ENCODE assay signal across 1 cellular context in the genomic region with DNA sequence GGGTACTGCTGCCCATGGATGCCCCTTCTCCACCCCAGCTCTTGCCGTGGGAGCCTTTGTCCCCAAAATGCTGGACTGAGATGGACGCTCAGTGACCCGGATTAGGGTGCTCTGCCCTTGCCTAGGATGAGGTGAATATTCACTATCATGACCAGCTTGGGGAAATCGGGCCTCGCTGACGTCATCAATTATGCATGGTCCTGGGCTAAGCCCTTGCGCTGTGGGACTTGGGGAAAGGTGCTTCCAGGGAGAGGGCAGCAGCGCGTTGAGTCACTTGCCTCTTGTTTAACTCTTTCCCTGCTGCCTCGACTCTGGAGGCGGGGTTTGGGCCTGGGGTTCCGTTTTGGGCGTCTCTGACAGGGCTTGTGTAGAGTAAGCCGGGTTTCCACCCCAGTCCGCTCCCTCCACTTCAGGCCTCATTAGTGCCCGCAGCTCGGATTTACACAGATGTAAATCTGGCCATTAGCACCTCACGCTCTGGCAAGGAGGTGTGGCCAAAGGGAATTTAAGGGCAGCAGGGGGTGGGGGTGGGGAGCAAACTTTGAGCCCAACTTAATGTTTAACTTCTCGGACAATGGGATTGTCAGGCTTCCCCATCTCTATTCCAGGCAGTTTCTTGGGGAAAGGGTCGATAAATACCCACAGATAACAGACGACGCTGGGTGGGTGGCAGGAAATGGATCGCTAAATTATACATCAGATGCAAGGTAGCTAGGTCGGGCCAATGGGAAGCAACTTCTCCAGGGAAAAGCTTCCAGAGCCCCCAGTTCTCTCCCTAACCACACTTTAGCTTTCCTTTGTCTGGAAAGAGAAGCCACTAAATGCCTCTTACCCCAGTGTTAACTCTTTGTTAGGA.
TF ChIP-seq lines count a peak whose summit lies in the region.

No MANE protein-coding gene starts in this region.

TF ChIP-seq in HepG2, 621 proteins besides CTCF, POLR2A, EP300 and RAD21 (continued from another document and continues in another):
- TF ChIP-seq, protein P1, sequence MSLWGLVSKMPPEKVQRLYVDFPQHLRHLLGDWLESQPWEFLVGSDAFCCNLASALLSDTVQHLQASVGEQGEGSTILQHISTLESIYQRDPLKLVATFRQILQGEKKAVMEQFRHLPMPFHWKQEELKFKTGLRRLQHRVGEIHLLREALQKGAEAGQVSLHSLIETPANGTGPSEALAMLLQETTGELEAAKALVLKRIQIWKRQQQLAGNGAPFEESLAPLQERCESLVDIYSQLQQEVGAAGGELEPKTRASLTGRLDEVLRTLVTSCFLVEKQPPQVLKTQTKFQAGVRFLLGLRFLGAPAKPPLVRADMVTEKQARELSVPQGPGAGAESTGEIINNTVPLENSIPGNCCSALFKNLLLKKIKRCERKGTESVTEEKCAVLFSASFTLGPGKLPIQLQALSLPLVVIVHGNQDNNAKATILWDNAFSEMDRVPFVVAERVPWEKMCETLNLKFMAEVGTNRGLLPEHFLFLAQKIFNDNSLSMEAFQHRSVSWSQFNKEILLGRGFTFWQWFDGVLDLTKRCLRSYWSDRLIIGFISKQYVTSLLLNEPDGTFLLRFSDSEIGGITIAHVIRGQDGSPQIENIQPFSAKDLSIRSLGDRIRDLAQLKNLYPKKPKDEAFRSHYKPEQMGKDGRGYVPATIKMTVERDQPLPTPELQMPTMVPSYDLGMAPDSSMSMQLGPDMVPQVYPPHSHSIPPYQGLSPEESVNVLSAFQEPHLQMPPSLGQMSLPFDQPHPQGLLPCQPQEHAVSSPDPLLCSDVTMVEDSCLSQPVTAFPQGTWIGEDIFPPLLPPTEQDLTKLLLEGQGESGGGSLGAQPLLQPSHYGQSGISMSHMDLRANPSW (CRISPR knock-in tag; IDR thresholded peaks at IDR 0.05; ENCODE audit: borderline replicate concordance) = no peak
- TF ChIP-seq TEAD3 (CRISPR knock-in tag; optimal IDR thresholded peaks at IDR 0.05; ENCODE audit: borderline replicate concordance) = peak; percentile 55
- TF ChIP-seq ZNF678 (CRISPR knock-in tag; IDR thresholded peaks at IDR 0.05) = no peak
- TF ChIP-seq, protein P2, sequence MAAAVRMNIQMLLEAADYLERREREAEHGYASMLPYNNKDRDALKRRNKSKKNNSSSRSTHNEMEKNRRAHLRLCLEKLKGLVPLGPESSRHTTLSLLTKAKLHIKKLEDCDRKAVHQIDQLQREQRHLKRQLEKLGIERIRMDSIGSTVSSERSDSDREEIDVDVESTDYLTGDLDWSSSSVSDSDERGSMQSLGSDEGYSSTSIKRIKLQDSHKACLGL (CRISPR knock-in tag; IDR thresholded peaks at IDR 0.05) = no peak
- TF ChIP-seq NFIB (CRISPR knock-in tag; IDR thresholded peaks at IDR 0.05; ENCODE audit: borderline replicate concordance) = no peak
- TF ChIP-seq, protein P3, sequence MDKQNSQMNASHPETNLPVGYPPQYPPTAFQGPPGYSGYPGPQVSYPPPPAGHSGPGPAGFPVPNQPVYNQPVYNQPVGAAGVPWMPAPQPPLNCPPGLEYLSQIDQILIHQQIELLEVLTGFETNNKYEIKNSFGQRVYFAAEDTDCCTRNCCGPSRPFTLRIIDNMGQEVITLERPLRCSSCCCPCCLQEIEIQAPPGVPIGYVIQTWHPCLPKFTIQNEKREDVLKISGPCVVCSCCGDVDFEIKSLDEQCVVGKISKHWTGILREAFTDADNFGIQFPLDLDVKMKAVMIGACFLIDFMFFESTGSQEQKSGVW (CRISPR knock-in tag; IDR thresholded peaks at IDR 0.05; ENCODE audit: borderline replicate concordance) = no peak
- TF ChIP-seq NFYC (CRISPR knock-in tag; IDR thresholded peaks at IDR 0.05) = no peak; the same call in 1 of the 2 replicates
- TF ChIP-seq ISL2 (CRISPR knock-in tag; IDR thresholded peaks at IDR 0.05) = peak; percentile 61
- TF ChIP-seq ZNF232 (CRISPR knock-in tag; IDR thresholded peaks at IDR 0.05; ENCODE audit: borderline replicate concordance) = peak; percentile 63; the same call in 1 of the 2 replicates
- TF ChIP-seq ERF (CRISPR knock-in tag; IDR thresholded peaks at IDR 0.05) = peak; percentile 43; the same call in 1 of the 2 replicates
- TF ChIP-seq, protein P4, sequence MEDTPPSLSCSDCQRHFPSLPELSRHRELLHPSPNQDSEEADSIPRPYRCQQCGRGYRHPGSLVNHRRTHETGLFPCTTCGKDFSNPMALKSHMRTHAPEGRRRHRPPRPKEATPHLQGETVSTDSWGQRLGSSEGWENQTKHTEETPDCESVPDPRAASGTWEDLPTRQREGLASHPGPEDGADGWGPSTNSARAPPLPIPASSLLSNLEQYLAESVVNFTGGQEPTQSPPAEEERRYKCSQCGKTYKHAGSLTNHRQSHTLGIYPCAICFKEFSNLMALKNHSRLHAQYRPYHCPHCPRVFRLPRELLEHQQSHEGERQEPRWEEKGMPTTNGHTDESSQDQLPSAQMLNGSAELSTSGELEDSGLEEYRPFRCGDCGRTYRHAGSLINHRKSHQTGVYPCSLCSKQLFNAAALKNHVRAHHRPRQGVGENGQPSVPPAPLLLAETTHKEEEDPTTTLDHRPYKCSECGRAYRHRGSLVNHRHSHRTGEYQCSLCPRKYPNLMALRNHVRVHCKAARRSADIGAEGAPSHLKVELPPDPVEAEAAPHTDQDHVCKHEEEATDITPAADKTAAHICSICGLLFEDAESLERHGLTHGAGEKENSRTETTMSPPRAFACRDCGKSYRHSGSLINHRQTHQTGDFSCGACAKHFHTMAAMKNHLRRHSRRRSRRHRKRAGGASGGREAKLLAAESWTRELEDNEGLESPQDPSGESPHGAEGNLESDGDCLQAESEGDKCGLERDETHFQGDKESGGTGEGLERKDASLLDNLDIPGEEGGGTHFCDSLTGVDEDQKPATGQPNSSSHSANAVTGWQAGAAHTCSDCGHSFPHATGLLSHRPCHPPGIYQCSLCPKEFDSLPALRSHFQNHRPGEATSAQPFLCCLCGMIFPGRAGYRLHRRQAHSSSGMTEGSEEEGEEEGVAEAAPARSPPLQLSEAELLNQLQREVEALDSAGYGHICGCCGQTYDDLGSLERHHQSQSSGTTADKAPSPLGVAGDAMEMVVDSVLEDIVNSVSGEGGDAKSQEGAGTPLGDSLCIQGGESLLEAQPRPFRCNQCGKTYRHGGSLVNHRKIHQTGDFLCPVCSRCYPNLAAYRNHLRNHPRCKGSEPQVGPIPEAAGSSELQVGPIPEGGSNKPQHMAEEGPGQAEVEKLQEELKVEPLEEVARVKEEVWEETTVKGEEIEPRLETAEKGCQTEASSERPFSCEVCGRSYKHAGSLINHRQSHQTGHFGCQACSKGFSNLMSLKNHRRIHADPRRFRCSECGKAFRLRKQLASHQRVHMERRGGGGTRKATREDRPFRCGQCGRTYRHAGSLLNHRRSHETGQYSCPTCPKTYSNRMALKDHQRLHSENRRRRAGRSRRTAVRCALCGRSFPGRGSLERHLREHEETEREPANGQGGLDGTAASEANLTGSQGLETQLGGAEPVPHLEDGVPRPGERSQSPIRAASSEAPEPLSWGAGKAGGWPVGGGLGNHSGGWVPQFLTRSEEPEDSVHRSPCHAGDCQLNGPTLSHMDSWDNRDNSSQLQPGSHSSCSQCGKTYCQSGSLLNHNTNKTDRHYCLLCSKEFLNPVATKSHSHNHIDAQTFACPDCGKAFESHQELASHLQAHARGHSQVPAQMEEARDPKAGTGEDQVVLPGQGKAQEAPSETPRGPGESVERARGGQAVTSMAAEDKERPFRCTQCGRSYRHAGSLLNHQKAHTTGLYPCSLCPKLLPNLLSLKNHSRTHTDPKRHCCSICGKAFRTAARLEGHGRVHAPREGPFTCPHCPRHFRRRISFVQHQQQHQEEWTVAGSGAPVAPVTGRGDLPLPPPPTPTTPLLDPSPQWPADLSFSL (CRISPR knock-in tag; IDR thresholded peaks at IDR 0.05) = peak; percentile 42; the same call in 1 of the 2 replicates
- no peak for TF ChIP-seq FOXJ3 (CRISPR knock-in tag; IDR thresholded peaks at IDR 0.05; ENCODE audit: borderline replicate concordance)
- TF ChIP-seq YY1 (IDR thresholded peaks at IDR 0.05; ENCODE audit: insufficient read depth, insufficient replicate concordance, low read depth, low read length) = no peak
- TF ChIP-seq ZNF564 (CRISPR knock-in tag; IDR thresholded peaks at IDR 0.05) = peak; percentile 43; the same call in 1 of the 2 replicates
- no peak for TF ChIP-seq CEBPB (IDR thresholded peaks at IDR 0.05; ENCODE audit: borderline replicate concordance, low read depth, low read length)
- TF ChIP-seq ZNF788 (CRISPR knock-in tag; IDR thresholded peaks at IDR 0.05; ENCODE audit: borderline replicate concordance) = no peak; the same call in 1 of the 2 replicates
- TF ChIP-seq ZMYM4 (CRISPR knock-in tag; IDR thresholded peaks at IDR 0.05) = peak; percentile 84
- TF ChIP-seq, protein P5, sequence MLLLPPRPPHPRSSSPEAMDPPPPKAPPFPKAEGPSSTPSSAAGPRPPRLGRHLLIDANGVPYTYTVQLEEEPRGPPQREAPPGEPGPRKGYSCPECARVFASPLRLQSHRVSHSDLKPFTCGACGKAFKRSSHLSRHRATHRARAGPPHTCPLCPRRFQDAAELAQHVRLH (CRISPR knock-in tag; IDR thresholded peaks at IDR 0.05; ENCODE audit: borderline replicate concordance, low read depth) = 0 out of 2 replicates have a peak, but pooled peaks have one; percentile 71
- TF ChIP-seq SIX4 (CRISPR knock-in tag; IDR thresholded peaks at IDR 0.05) = no peak
- TF ChIP-seq, protein P6, sequence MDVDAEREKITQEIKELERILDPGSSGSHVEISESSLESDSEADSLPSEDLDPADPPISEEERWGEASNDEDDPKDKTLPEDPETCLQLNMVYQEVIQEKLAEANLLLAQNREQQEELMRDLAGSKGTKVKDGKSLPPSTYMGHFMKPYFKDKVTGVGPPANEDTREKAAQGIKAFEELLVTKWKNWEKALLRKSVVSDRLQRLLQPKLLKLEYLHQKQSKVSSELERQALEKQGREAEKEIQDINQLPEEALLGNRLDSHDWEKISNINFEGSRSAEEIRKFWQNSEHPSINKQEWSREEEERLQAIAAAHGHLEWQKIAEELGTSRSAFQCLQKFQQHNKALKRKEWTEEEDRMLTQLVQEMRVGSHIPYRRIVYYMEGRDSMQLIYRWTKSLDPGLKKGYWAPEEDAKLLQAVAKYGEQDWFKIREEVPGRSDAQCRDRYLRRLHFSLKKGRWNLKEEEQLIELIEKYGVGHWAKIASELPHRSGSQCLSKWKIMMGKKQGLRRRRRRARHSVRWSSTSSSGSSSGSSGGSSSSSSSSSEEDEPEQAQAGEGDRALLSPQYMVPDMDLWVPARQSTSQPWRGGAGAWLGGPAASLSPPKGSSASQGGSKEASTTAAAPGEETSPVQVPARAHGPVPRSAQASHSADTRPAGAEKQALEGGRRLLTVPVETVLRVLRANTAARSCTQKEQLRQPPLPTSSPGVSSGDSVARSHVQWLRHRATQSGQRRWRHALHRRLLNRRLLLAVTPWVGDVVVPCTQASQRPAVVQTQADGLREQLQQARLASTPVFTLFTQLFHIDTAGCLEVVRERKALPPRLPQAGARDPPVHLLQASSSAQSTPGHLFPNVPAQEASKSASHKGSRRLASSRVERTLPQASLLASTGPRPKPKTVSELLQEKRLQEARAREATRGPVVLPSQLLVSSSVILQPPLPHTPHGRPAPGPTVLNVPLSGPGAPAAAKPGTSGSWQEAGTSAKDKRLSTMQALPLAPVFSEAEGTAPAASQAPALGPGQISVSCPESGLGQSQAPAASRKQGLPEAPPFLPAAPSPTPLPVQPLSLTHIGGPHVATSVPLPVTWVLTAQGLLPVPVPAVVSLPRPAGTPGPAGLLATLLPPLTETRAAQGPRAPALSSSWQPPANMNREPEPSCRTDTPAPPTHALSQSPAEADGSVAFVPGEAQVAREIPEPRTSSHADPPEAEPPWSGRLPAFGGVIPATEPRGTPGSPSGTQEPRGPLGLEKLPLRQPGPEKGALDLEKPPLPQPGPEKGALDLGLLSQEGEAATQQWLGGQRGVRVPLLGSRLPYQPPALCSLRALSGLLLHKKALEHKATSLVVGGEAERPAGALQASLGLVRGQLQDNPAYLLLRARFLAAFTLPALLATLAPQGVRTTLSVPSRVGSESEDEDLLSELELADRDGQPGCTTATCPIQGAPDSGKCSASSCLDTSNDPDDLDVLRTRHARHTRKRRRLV (CRISPR knock-in tag; IDR thresholded peaks at IDR 0.05) = peak; percentile 68
- 0 out of 2 replicates have a peak, but pooled peaks have one; percentile 44 for TF ChIP-seq ZNF780A (CRISPR knock-in tag; IDR thresholded peaks at IDR 0.05)
- peak; percentile 59; the same call in 1 of the 2 replicates for TF ChIP-seq ZNF670 (CRISPR knock-in tag; IDR thresholded peaks at IDR 0.05; ENCODE audit: borderline replicate concordance)
- TF ChIP-seq, protein P7, sequence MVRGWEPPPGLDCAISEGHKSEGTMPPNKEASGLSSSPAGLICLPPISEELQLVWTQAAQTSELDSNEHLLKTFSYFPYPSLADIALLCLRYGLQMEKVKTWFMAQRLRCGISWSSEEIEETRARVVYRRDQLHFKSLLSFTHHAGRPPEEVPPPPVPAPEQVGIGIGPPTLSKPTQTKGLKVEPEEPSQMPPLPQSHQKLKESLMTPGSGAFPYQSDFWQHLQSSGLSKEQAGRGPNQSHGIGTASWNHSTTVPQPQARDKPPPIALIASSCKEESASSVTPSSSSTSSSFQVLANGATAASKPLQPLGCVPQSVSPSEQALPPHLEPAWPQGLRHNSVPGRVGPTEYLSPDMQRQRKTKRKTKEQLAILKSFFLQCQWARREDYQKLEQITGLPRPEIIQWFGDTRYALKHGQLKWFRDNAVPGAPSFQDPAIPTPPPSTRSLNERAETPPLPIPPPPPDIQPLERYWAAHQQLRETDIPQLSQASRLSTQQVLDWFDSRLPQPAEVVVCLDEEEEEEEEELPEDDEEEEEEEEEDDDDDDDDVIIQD (CRISPR knock-in tag; IDR thresholded peaks at IDR 0.05; ENCODE audit: low read depth) = no peak; the same call in 1 of the 2 replicates
- TF ChIP-seq CHD2 (IDR thresholded peaks at IDR 0.05; ENCODE audit: low read depth, low read length) = no peak
- TF ChIP-seq PITX1 (CRISPR knock-in tag; IDR thresholded peaks at IDR 0.05) = no peak
- peak; percentile 36; the same call in 1 of the 2 replicates for TF ChIP-seq MED1 (CRISPR knock-in tag; IDR thresholded peaks at IDR 0.05)
- TF ChIP-seq KDM4B (CRISPR knock-in tag; IDR thresholded peaks at IDR 0.05) = no peak
- no peak for TF ChIP-seq SRSF9 (IDR thresholded peaks at IDR 0.05; ENCODE audit: borderline replicate concordance, insufficient read depth, low read depth, low read length, poor library complexity, severe bottlenecking)
- TF ChIP-seq NFIC (IDR thresholded peaks at IDR 0.05; ENCODE audit: low read length) = peak; percentile 71; the same call in 1 of the 2 replicates
- TF ChIP-seq NCOR1 (IDR thresholded peaks at IDR 0.05; ENCODE audit: borderline replicate concordance, low read length) = peak; percentile 92
- no peak for TF ChIP-seq SRY (CRISPR knock-in tag; IDR thresholded peaks at IDR 0.05)
- TF ChIP-seq, protein P8, sequence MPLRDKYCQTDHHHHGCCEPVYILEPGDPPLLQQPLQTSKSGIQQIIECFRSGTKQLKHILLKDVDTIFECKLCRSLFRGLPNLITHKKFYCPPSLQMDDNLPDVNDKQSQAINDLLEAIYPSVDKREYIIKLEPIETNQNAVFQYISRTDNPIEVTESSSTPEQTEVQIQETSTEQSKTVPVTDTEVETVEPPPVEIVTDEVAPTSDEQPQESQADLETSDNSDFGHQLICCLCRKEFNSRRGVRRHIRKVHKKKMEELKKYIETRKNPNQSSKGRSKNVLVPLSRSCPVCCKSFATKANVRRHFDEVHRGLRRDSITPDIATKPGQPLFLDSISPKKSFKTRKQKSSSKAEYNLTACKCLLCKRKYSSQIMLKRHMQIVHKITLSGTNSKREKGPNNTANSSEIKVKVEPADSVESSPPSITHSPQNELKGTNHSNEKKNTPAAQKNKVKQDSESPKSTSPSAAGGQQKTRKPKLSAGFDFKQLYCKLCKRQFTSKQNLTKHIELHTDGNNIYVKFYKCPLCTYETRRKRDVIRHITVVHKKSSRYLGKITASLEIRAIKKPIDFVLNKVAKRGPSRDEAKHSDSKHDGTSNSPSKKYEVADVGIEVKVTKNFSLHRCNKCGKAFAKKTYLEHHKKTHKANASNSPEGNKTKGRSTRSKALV (CRISPR knock-in tag; IDR thresholded peaks at IDR 0.05) = no peak
- no peak for TF ChIP-seq ZBTB38 (CRISPR knock-in tag; IDR thresholded peaks at IDR 0.05)
- TF ChIP-seq ZNF446 (CRISPR knock-in tag; IDR thresholded peaks at IDR 0.05) = peak; percentile 52; the same call in 1 of the 2 replicates
- TF ChIP-seq SMAD3 (CRISPR knock-in tag; IDR thresholded peaks at IDR 0.05) = no peak; the same call in 1 of the 2 replicates
- no peak for TF ChIP-seq RFXANK (CRISPR knock-in tag; IDR thresholded peaks at IDR 0.05)
